23 cellular contexts compared by ENCODE assay signal in genomic region chr14:103370087-103370486, GRCh38.
"Had no signal": no experiment of that assay in that cellular context is flagged by ENCODE, and none has a peak within 500 bp of the region (broad histone marks: within the 10 kb centered on the region; RNA-seq: fewer than 3 reads in every experiment).

No MANE protein-coding gene starts in this region.

- H3K27ac Mint-ChIP-seq: mesothelial cell of epicardium; naive thymus-derived CD4-positive, alpha-beta T cell had no signal

- H3K36me3 Mint-ChIP-seq: mesothelial cell of epicardium; naive thymus-derived CD4-positive, alpha-beta T cell had no signal

- H3K36me3 ChIP-seq: esophagus squamous epithelium, gastrocnemius medialis, heart right ventricle, left lung, lower lobe of right lung had no signal

- H3K4me3 ChIP-seq: coronary artery, dorsolateral prefrontal cortex, esophagus squamous epithelium, gastrocnemius medialis, heart right ventricle, left lung, lower lobe of right lung had no signal

- H3K27ac ChIP-seq: coronary artery, dorsolateral prefrontal cortex, epithelial cell of prostate, esophagus squamous epithelium, gastrocnemius medialis, heart right ventricle, left lung, lower lobe of right lung had no signal

- H3K4me1 Mint-ChIP-seq: mesothelial cell of epicardium; naive thymus-derived CD4-positive, alpha-beta T cell had no signal

- ATAC-seq: esophagus mucosa; gastrocnemius medialis; heart right ventricle; left cardiac atrium; left lung; left ventricle myocardium superior; lower lobe of right lung; naive thymus-derived CD4-positive, alpha-beta T cell had no signal

- H3K4me1 ChIP-seq: gastrocnemius medialis, left lung, lower lobe of right lung had no signal

- H3K9me3 ChIP-seq: esophagus squamous epithelium, gastrocnemius medialis, heart right ventricle, left lung, lower lobe of right lung had no signal

- H3K27me3 ChIP-seq: dorsolateral prefrontal cortex, esophagus squamous epithelium, gastrocnemius medialis, left lung had no signal

- H3K9me3 Mint-ChIP-seq: mesothelial cell of epicardium had no signal

- DNase-seq: dermis blood vessel endothelial cell; dorsolateral prefrontal cortex; effector CD4-positive, alpha-beta T cell; effector memory CD4-positive, alpha-beta T cell; erythroblast; esophagus squamous epithelium; foreskin fibroblast; foreskin melanocyte; gastrocnemius medialis; glutamatergic neuron; head of caudate nucleus; heart right ventricle; hippocampal formation; left cardiac atrium; left lung; left ventricle myocardium superior; lower lobe of right lung; mesenchymal stem cell; naive thymus-derived CD4-positive, alpha-beta T cell had no signal

- H3K4me3 Mint-ChIP-seq: mesothelial cell of epicardium; naive thymus-derived CD4-positive, alpha-beta T cell had no signal
